ENCODE assay signal across 16 cellular contexts in the genomic region with DNA sequence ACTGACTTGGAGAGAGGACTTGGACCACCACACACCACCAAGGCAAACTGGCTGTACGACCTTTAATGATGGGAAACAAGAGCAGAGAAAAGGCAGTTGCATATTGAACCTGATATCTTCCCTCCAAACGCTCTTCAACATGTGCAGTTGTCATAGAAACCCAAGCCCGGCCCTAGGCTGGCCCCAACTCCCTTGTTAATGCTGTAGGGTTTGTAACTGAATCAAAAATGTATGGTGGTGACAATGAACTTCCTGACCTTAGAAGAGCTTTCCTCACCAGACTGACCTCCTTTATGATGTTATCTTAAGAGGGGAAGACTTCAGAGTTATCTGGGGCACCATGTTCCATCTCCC.
"Had no signal": no experiment of that assay in that cellular context is flagged by ENCODE, and none has a peak within 500 bp of the region (broad histone marks: within the 10 kb centered on the region; RNA-seq: fewer than 3 reads in every experiment).

No MANE protein-coding gene starts in this region.

- ATAC-seq: left lobe of liver; stimulated activated effector memory CD8-positive, alpha-beta T cell treated with anti-CD3 and anti-CD28 coated beads, Interleukin-12 subunit alpha, Interleukin-12 subunit beta, amount 100 ng/mL, for 72 hours had no signal

- H3K4me3 Mint-ChIP-seq: activated CD4-positive, alpha-beta memory T cell treated with anti-CD3 and anti-CD28 coated beads, Interleukin-2, amount 10 ng/mL, durations not matched to agents 7 days and 5 days; activated T-cell treated with anti-CD3 and anti-CD28 coated beads, Interleukin-2, amount 50 U/mL, for 24 hours; stimulated activated effector memory CD8-positive, alpha-beta T cell treated with anti-CD3 and anti-CD28 coated beads, Interleukin-12 subunit alpha, Interleukin-12 subunit beta, amount 100 ng/mL, for 72 hours had no signal

- H3K79me2 ChIP-seq: parathyroid adenoma had no signal

- H3K4me1 ChIP-seq: parathyroid adenoma had no signal

- H3K27ac Mint-ChIP-seq: activated CD4-positive, alpha-beta memory T cell treated with anti-CD3 and anti-CD28 coated beads, Interleukin-2, amount 10 ng/mL, durations not matched to agents 7 days and 5 days; activated T-cell treated with anti-CD3 and anti-CD28 coated beads, Interleukin-2, amount 50 U/mL, for 24 hours; stimulated activated effector memory CD8-positive, alpha-beta T cell treated with anti-CD3 and anti-CD28 coated beads, Interleukin-12 subunit alpha, Interleukin-12 subunit beta, amount 100 ng/mL, for 72 hours had no signal

- H3K9me3 Mint-ChIP-seq: activated CD4-positive, alpha-beta memory T cell treated with anti-CD3 and anti-CD28 coated beads, Interleukin-2, amount 10 ng/mL, durations not matched to agents 7 days and 5 days; activated T-cell treated with anti-CD3 and anti-CD28 coated beads, Interleukin-2, amount 50 U/mL, for 24 hours; stimulated activated effector memory CD8-positive, alpha-beta T cell treated with anti-CD3 and anti-CD28 coated beads, Interleukin-12 subunit alpha, Interleukin-12 subunit beta, amount 100 ng/mL, for 72 hours had no signal

- H3K27me3 ChIP-seq: cardiac muscle cell, dorsolateral prefrontal cortex had no signal

- H3K36me3 ChIP-seq: cardiac muscle cell, thoracic aorta had no signal

- H2AFZ ChIP-seq: parathyroid adenoma had no signal

- H3K4me3 ChIP-seq: cardiac muscle cell, dorsolateral prefrontal cortex, thoracic aorta had no signal

- H3K36me3 Mint-ChIP-seq: stimulated activated effector memory CD8-positive, alpha-beta T cell treated with anti-CD3 and anti-CD28 coated beads, Interleukin-12 subunit alpha, Interleukin-12 subunit beta, amount 100 ng/mL, for 72 hours had no signal

- H3K9ac ChIP-seq: parathyroid adenoma had no signal

- H3K27ac ChIP-seq: cardiac muscle cell, dorsolateral prefrontal cortex, parathyroid adenoma, thoracic aorta had no signal

- H3K9me3 ChIP-seq: thoracic aorta had no signal

- H3K27me3 Mint-ChIP-seq: activated CD4-positive, alpha-beta memory T cell treated with anti-CD3 and anti-CD28 coated beads, Interleukin-2, amount 10 ng/mL, durations not matched to agents 7 days and 5 days; activated T-cell treated with anti-CD3 and anti-CD28 coated beads, Interleukin-2, amount 50 U/mL, for 24 hours had no signal

- DNase-seq: activated CD4-positive, alpha-beta memory T cell treated with anti-CD3 and anti-CD28 coated beads, Interleukin-2, amount 10 ng/mL, durations not matched to agents 7 days and 5 days; activated CD4-positive, alpha-beta T cell treated with anti-CD3 and anti-CD28 coated beads for 4 hours; activated effector memory CD4-positive, alpha-beta T cell treated with Interleukin-2 at 50 U/mL for 16 hours; activated naive CD4-positive, alpha-beta T cell treated with anti-CD3 and anti-CD28 coated beads, Interleukin-2, amount 50 U/mL, for 16 hours; activated T-cell treated with anti-CD3 and anti-CD28 coated beads, Interleukin-2, amount 50 U/mL, for 24 hours; dorsolateral prefrontal cortex; islet precursor cell; midbrain; retina; stimulated activated CD4-positive, alpha-beta T cell treated with anti-CD3 and anti-CD28 coated beads, Interleukin-12 subunit alpha, Interleukin-12 subunit beta, amount 100 ng/mL, for 4 hours; stimulated activated CD4-positive, alpha-beta T cell treated with anti-CD3 and anti-CD28 coated beads, Interleukin-2, amount 100 ng/mL, for 24 hours had no signal
